Comparison of ENCODE assay signal across 9 cellular contexts in genomic region chr17:77100009-77100408, GRCh38. TPM values are rescaled to one million over a fixed set of nuclear protein-coding genes. Genes with fewer than 3 reads are reported as not detected.
A peak's percentile ranks its signal among the peaks of the same experiment; 100 is the strongest.
DNase-seq lines count a peak whose midpoint lies in the region; ATAC-seq and TF ChIP-seq lines count a peak whose summit lies in the region.
"Had no signal": no experiment of that assay in that cellular context is flagged by ENCODE, and none has a peak within 500 bp of the region (broad histone marks: within the 10 kb centered on the region; RNA-seq: fewer than 3 reads in every experiment).

No MANE protein-coding gene starts in this region.

- peak in 1 of 2 donors; percentile 16 for ATAC-seq in CD4-positive, CD25-positive, alpha-beta regulatory T cell (ENCODE audit: low read depth in 2 of 2)
- peak; percentile 26 for ATAC-seq in T-helper 17 cell
- ATAC-seq in right cardiac atrium = peak; percentile 39 to 40
- no peak for ATAC-seq in HG02885 (IDR thresholded peaks at IDR 0.05; ENCODE audit: poor library complexity, unreplicated experiment)

- CTCF ChIA-PET in A673 (lab: Charles Lee) = no interaction called here

- POLR2A ChIA-PET in A673 (lab: Charles Lee; ENCODE audit: low non-redundant PET) = no interaction called here

- H3K9me3 Mint-ChIP-seq in CD4-positive, CD25-positive, alpha-beta regulatory T cell = peaks cover 0 to 1% (median 0%) of the 10 kb centered on the region in 7 donors
- H3K9me3 Mint-ChIP-seq: activated naive CD8-positive, alpha-beta T cell treated with anti-CD3 and anti-CD28 coated beads, Interleukin-2, amount 10 ng/mL, durations not matched to agents 7 days and 5 days had no signal

- H3K27ac ChIP-seq in CD4-positive, CD25-positive, alpha-beta regulatory T cell (ENCODE audit: insufficient read depth, low read length, poor library complexity, severe bottlenecking) = peak overlapping the region; percentile 84
- no peak overlapping the region for H3K27ac ChIP-seq in right cardiac atrium (ENCODE audit: low read length)
- no peak overlapping the region for H3K27ac ChIP-seq in A673 (ENCODE audit: low read depth, low read length, poor library complexity, severe bottlenecking)

- no TSS peak for BruUV-seq in A673 (replicated peaks; lab: Mats Ljungman, UMichigan)

- H3K27ac Mint-ChIP-seq in CD4-positive, CD25-positive, alpha-beta regulatory T cell = peak overlapping the region; percentile 94 to 96 (median 94)
- peak overlapping the region; percentile 93 for H3K27ac Mint-ChIP-seq in T-helper 17 cell
- H3K27ac Mint-ChIP-seq: activated naive CD8-positive, alpha-beta T cell treated with anti-CD3 and anti-CD28 coated beads, Interleukin-2, amount 10 ng/mL, durations not matched to agents 7 days and 5 days had no signal

- no peak for TF ChIP-seq CTCF in A673 (conservative IDR thresholded peaks at IDR 0.05; ENCODE audit: low read depth, low read length)

- H3K9me3 ChIP-seq in CD4-positive, CD25-positive, alpha-beta regulatory T cell (ENCODE audit: control insufficient read depth in 2 of 2, low read length in 2 of 2) = no peaks in the 10 kb centered on the region
- H3K9me3 ChIP-seq in T-helper 17 cell (ENCODE audit: control insufficient read depth, low read length, poor library complexity, severe bottlenecking) = no peaks in the 10 kb centered on the region
- no peaks in the 10 kb centered on the region for H3K9me3 ChIP-seq in right cardiac atrium (ENCODE audit: control insufficient read depth, low read length)
- H3K9me3 ChIP-seq in A673 (ENCODE audit: low read depth, low read length, poor library complexity, severe bottlenecking) = no peaks in the 10 kb centered on the region

- peaks cover 7 to 37% (median 23%) of the 10 kb centered on the region in 4 donors for H3K4me1 Mint-ChIP-seq in CD4-positive, CD25-positive, alpha-beta regulatory T cell
- peaks cover 22% of the 10 kb centered on the region for H3K4me1 Mint-ChIP-seq in T-helper 17 cell

- H3K36me3 Mint-ChIP-seq in CD4-positive, CD25-positive, alpha-beta regulatory T cell = peaks cover 13% of the 10 kb centered on the region
- no peaks in the 10 kb centered on the region for H3K36me3 Mint-ChIP-seq in T-helper 17 cell (ENCODE audit: low read depth)

- peaks cover 12% of the 10 kb centered on the region for H3K4me1 ChIP-seq in CD4-positive, CD25-positive, alpha-beta regulatory T cell (ENCODE audit: control insufficient read depth, insufficient read depth, low read length, poor library complexity, severe bottlenecking)
- H3K4me1 ChIP-seq in right cardiac atrium (ENCODE audit: control insufficient read depth, insufficient read depth, low read length) (peaks cover 12% of the 10 kb centered on the region), A673 (ENCODE audit: insufficient read depth, low read length, poor library complexity, severe bottlenecking) (peaks cover 25% of the 10 kb centered on the region)

- 91% methylated on average over 15 of the region's 15 CpGs for WGBS in right cardiac atrium

- no peak overlapping the region for H3K4me3 Mint-ChIP-seq in CD4-positive, CD25-positive, alpha-beta regulatory T cell
- H3K4me3 Mint-ChIP-seq in T-helper 17 cell = no peak overlapping the region
- H3K4me3 Mint-ChIP-seq: activated naive CD8-positive, alpha-beta T cell treated with anti-CD3 and anti-CD28 coated beads, Interleukin-2, amount 10 ng/mL, durations not matched to agents 7 days and 5 days had no signal

- intact Hi-C loops in right cardiac atrium (cut with DNase I) = loop anchor here in 1 of 4 donors (10.0 kb wide), 1 partner anchor 115 kb away; no protein-coding TSS in a partner anchor
- intact Hi-C loops in posterior vena cava (cut with DNase I) = no loop called here
- intact Hi-C loops in A673 (cut with micrococcal nuclease; ENCODE audit: unreplicated experiment) = no loop called here

- H3K27me3 ChIP-seq in CD4-positive, CD25-positive, alpha-beta regulatory T cell (ENCODE audit: control insufficient read depth, insufficient read depth, low read length) = no peaks in the 10 kb centered on the region
- H3K27me3 ChIP-seq in right cardiac atrium (ENCODE audit: control insufficient read depth, insufficient read depth) (no peaks in the 10 kb centered on the region), H7 (ENCODE audit: control insufficient read depth, insufficient read depth, low read length) (no peaks in the 10 kb centered on the region), A673 (replicated peaks; ENCODE audit: insufficient read depth, low read depth, low read length, poor library complexity) (no peaks in the 10 kb centered on the region)

- no peaks in the 10 kb centered on the region for H3K27me3 Mint-ChIP-seq in CD4-positive, CD25-positive, alpha-beta regulatory T cell
- no peaks in the 10 kb centered on the region for H3K27me3 Mint-ChIP-seq in T-helper 17 cell
- H3K27me3 Mint-ChIP-seq: activated naive CD8-positive, alpha-beta T cell treated with anti-CD3 and anti-CD28 coated beads, Interleukin-2, amount 10 ng/mL, durations not matched to agents 7 days and 5 days had no signal

- no peak overlapping the region for H3K4me3 ChIP-seq in CD4-positive, CD25-positive, alpha-beta regulatory T cell (ENCODE audit: low read depth, low read length)
- H3K4me3 ChIP-seq in right cardiac atrium (ENCODE audit: low read length) (no peak overlapping the region), H7 (ENCODE audit: insufficient read depth, low read depth, low read length) (no peak overlapping the region), A673 (ENCODE audit: low read depth, low read length, poor library complexity, severe bottlenecking) (no peak overlapping the region)

- H3K36me3 ChIP-seq in CD4-positive, CD25-positive, alpha-beta regulatory T cell (ENCODE audit: control insufficient read depth, insufficient read depth, low read length) = peaks cover 8% of the 10 kb centered on the region
- peaks cover 1% of the 10 kb centered on the region for H3K36me3 ChIP-seq in H7 (replicated peaks; ENCODE audit: control insufficient read depth, insufficient read depth, low read length)
- peaks cover 29% of the 10 kb centered on the region for H3K36me3 ChIP-seq in A673 (ENCODE audit: insufficient read depth, low read length, poor library complexity, severe bottlenecking)

- no peak for DNase-seq in CD4-positive, CD25-positive, alpha-beta regulatory T cell
- DNase-seq in T-helper 17 cell = no peak
- DNase-seq in right cardiac atrium = peak; percentile 73 to 89 (median 89)
- DNase-seq in posterior vena cava (ENCODE audit: low spot score) = peak; percentile 95
- DNase-seq in H7 = no peak
- no peak for DNase-seq in NCI-H1105 treated with DMSO at 0.1 percent for 48 hours (lab: John Stamatoyannopoulos, UW)
- no peak for DNase-seq in A673 (ENCODE audit: low spot score)
- DNase-seq: activated naive CD8-positive, alpha-beta T cell treated with anti-CD3 and anti-CD28 coated beads, Interleukin-2, amount 10 ng/mL, durations not matched to agents 7 days and 5 days had no signal

RNA-seq across cellular contexts. Expression of gene SEC14L1, which starts 40.8 kb away (rescaled TPM):
- 143 TPM for total RNA-seq in CD4-positive, CD25-positive, alpha-beta regulatory T cell
- polyA plus RNA-seq in CD4-positive, CD25-positive, alpha-beta regulatory T cell = 10 to 100 TPM; 13.2 to 20.8 (median 20.2) TPM
- total RNA-seq in T-helper 17 cell (100 to 1,000 TPM in 1 of 2 donors, 10 to 100 TPM in 1; 96.6 to 140 TPM), right cardiac atrium (10 to 100 TPM; 47.2 to 58.4 (median 50.1) TPM), posterior vena cava (10 to 100 TPM; 66.1 to 78.3 TPM), A673 (2021) (78.6 and 82.8 TPM in 2 replicates)
- 39.6 TPM for polyA plus RNA-seq in right cardiac atrium
- total RNA-seq in H7 (2014; rRNA removed; shearing (Covaris generic)) = 45.9 and 68.3 TPM in 2 replicates

Comparison
In these comparisons a context has a peak if more than half of its experiments do, and no peak if none do; other contexts are left out.
1. DNase-seq: peak in right cardiac atrium (3 of 3) and posterior vena cava (single experiment); none in CD4-positive, CD25-positive, alpha-beta regulatory T cell (0 of 3), T-helper 17 cell (0 of 3), H7 (single experiment), NCI-H1105 treated with DMSO at 0.1 percent for 48 hours (single experiment) and A673 (single experiment).